In genomic region chr9:129177791-129178578, GRCh38 we compare ENCODE assay signal across 8 cellular contexts. TPM values are rescaled to one million over a fixed set of nuclear protein-coding genes. Genes with fewer than 3 reads are reported as not detected.
DNase-seq lines count a peak whose midpoint lies in the region; ATAC-seq and TF ChIP-seq lines count a peak whose summit lies in the region.

TSS of gene IER5L (minus strand) at chr9:129178261. CDS start at chr9:129178052, 209 bp downstream.

- H3K79me2 ChIP-seq in Karpas-422 (ENCODE audit: low read length) (no peaks in the 10 kb centered on the region), fibroblast of lung (ENCODE audit: control insufficient read depth, insufficient read depth, low read length) (peaks cover 21% of the 10 kb centered on the region)

- H3K9me3 ChIP-seq in Karpas-422 (ENCODE audit: low read length): no peaks in the 10 kb centered on the region
- H3K9me3 ChIP-seq in fibroblast of lung (ENCODE audit: control insufficient read depth, insufficient read depth, low read depth, low read length): no peaks in the 10 kb centered on the region

- no peaks in the 10 kb centered on the region for H3K36me3 Mint-ChIP-seq in naive thymus-derived CD8-positive, alpha-beta T cell
- no peaks in the 10 kb centered on the region for H3K36me3 Mint-ChIP-seq in stimulated activated memory B cell treated with anti-CD40 and anti-IgM and Interleukin-4, amounts not matched to agents 10 μg/mL and 1 μg/mL and 100 μg/mL, for 72 hours

- peak within 1 kb of the TSS; percentile 88 to 96 (median 93) for H3K4me3 Mint-ChIP-seq in naive thymus-derived CD8-positive, alpha-beta T cell
- H3K4me3 Mint-ChIP-seq in stimulated activated memory B cell treated with anti-CD40 and anti-IgM and Interleukin-4, amounts not matched to agents 10 μg/mL and 1 μg/mL and 100 μg/mL, for 72 hours: peak within 1 kb of the TSS; percentile 86

- DNase-seq in DMS79 treated with DMSO at 0.1 percent for 48 hours (lab: John Stamatoyannopoulos, UW) (peak; percentile 95), Karpas-422 (peak; percentile 98), RKO (ENCODE audit: low spot score) (peak; percentile 99), fibroblast of lung (ENCODE audit: low read depth in 2 of 2) (peak; percentile 91 to 95)
- peak; percentile 86 for DNase-seq in activated T-helper 1 cell treated with anti-CD3 and anti-CD28 coated beads, Interleukin-2, amount 50 U/mL, for 16 hours (ENCODE audit: low read depth in 1 of 2, low spot score in 1 of 2)
- DNase-seq in naive thymus-derived CD8-positive, alpha-beta T cell: peak; percentile 89 to 97 (median 94)

- H3K9me2 ChIP-seq in Karpas-422 (replicated peaks; ENCODE audit: insufficient read depth, low read length): no peaks in the 10 kb centered on the region

- H2AFZ ChIP-seq in Karpas-422 (ENCODE audit: low read length) (peak within 1 kb of the TSS; percentile 79; the same call in 1 of the 2 replicates), fibroblast of lung (ENCODE audit: low read length) (no peak within 1 kb of the TSS)

- POLR2A ChIA-PET in naive thymus-derived CD8-positive, alpha-beta T cell (lab: Charles Lee): interaction anchor here (0.6 to 6.4 kb wide), 39 partner anchors 9 to 711 kb away, joined by 3 to 92 read pairs (median 5); partner anchors contain the start of genes C9orf50, DOLPP1 and NTMT1

- no peak for TF ChIP-seq CTCF in fibroblast of lung (conservative IDR thresholded peaks at IDR 0.05 in 1 of 2, IDR thresholded peaks at IDR 0.05 in 1 of 2; ENCODE audit: low read depth in 1 of 2, low read length in 2 of 2)

- H3K36me3 ChIP-seq in Karpas-422 (ENCODE audit: insufficient read depth, low read length): no peaks in the 10 kb centered on the region
- H3K36me3 ChIP-seq in fibroblast of lung (ENCODE audit: control insufficient read depth, insufficient read depth, low read length): no peaks in the 10 kb centered on the region

- H3K4me1 ChIP-seq in Karpas-422 (ENCODE audit: low read length): peaks cover 46% of the 10 kb centered on the region
- peaks cover 15% of the 10 kb centered on the region for H3K4me1 ChIP-seq in fibroblast of lung (ENCODE audit: control insufficient read depth, extremely low read depth, insufficient read depth, low read length)

- H3K9ac ChIP-seq in Karpas-422 (ENCODE audit: low read length): peak within 1 kb of the TSS; percentile 65
- peak within 1 kb of the TSS; percentile 90 for H3K9ac ChIP-seq in fibroblast of lung (ENCODE audit: insufficient read depth, low read length)

- no peaks in the 10 kb centered on the region; the same call in 1 of the 2 replicates for H3K27me3 ChIP-seq in Karpas-422 (ENCODE audit: low read length)
- H3K27me3 ChIP-seq in fibroblast of lung (ENCODE audit: control insufficient read depth, insufficient read depth, low read length): no peaks in the 10 kb centered on the region

- H3K27ac ChIP-seq in Karpas-422 (ENCODE audit: low read length): no peak within 1 kb of the TSS
- peak within 1 kb of the TSS; percentile 93 for H3K27ac ChIP-seq in fibroblast of lung (ENCODE audit: insufficient read depth, low read length)

- peaks cover 0 to 3% (median 0%) of the 10 kb centered on the region in 5 donors for H3K27me3 Mint-ChIP-seq in naive thymus-derived CD8-positive, alpha-beta T cell
- peaks cover 38% of the 10 kb centered on the region for H3K27me3 Mint-ChIP-seq in stimulated activated memory B cell treated with anti-CD40 and anti-IgM and Interleukin-4, amounts not matched to agents 10 μg/mL and 1 μg/mL and 100 μg/mL, for 72 hours

- peak within 1 kb of the TSS; percentile 74 for H3K4me3 ChIP-seq in Karpas-422 (ENCODE audit: low read length)
- H3K4me3 ChIP-seq in fibroblast of lung (replicated peaks in 1 of 4; ENCODE audit: control extremely low read depth in 1 of 4, insufficient read depth in 1 of 4, low read depth in 3 of 4, low read length in 4 of 4): peak within 1 kb of the TSS; percentile 80 to 96 (median 95)

- H4K20me1 ChIP-seq in Karpas-422 (ENCODE audit: insufficient read depth, low read depth, low read length) (peaks cover 6% of the 10 kb centered on the region; the same call in 1 of the 2 replicates), fibroblast of lung (ENCODE audit: control insufficient read depth, extremely low read depth, insufficient read depth, low read length) (no peaks in the 10 kb centered on the region)

- H3K4me2 ChIP-seq in Karpas-422 (ENCODE audit: low read depth, low read length, poor library complexity, severe bottlenecking): peak within 1 kb of the TSS; percentile 97
- peak within 1 kb of the TSS; percentile 90 for H3K4me2 ChIP-seq in fibroblast of lung (ENCODE audit: extremely low read depth, insufficient read depth, low read length)

- H3K9me3 Mint-ChIP-seq in naive thymus-derived CD8-positive, alpha-beta T cell: no peaks in the 10 kb centered on the region
- H3K9me3 Mint-ChIP-seq in stimulated activated memory B cell treated with anti-CD40 and anti-IgM and Interleukin-4, amounts not matched to agents 10 μg/mL and 1 μg/mL and 100 μg/mL, for 72 hours: no peaks in the 10 kb centered on the region

- peaks cover 3 to 16% (median 8%) of the 10 kb centered on the region in 4 donors for H3K4me1 Mint-ChIP-seq in naive thymus-derived CD8-positive, alpha-beta T cell
- peaks cover 27% of the 10 kb centered on the region for H3K4me1 Mint-ChIP-seq in stimulated activated memory B cell treated with anti-CD40 and anti-IgM and Interleukin-4, amounts not matched to agents 10 μg/mL and 1 μg/mL and 100 μg/mL, for 72 hours

- H3K27ac Mint-ChIP-seq in naive thymus-derived CD8-positive, alpha-beta T cell: peak within 1 kb of the TSS in 9 of 10 donors; percentile 51 to 87 (median 82)
- peak within 1 kb of the TSS; percentile 64 for H3K27ac Mint-ChIP-seq in stimulated activated memory B cell treated with anti-CD40 and anti-IgM and Interleukin-4, amounts not matched to agents 10 μg/mL and 1 μg/mL and 100 μg/mL, for 72 hours

- ATAC-seq in GM21825 (IDR thresholded peaks at IDR 0.05; ENCODE audit: unreplicated experiment): peak; percentile 64
- peak; percentile 84 to 88 for ATAC-seq in naive thymus-derived CD8-positive, alpha-beta T cell
- ATAC-seq in stimulated activated memory B cell treated with anti-CD40 and anti-IgM and Interleukin-4, amounts not matched to agents 10 μg/mL and 1 μg/mL and 100 μg/mL, for 72 hours: peak; percentile 94

RNA-seq across cellular contexts. Expression of gene IER5L, which starts in this region (rescaled TPM):
- 0.48 and 2.3 TPM in 2 replicates for total RNA-seq in Karpas-422 (2014; rRNA removed; shearing (Covaris generic); ENCODE audit: low replicate concordance)
- total RNA-seq in fibroblast of lung: 71.5 and 97.3 TPM in 2 replicates
- 4.1 and 9.2 TPM in 2 replicates for polyA plus RNA-seq in fibroblast of lung
- polyA plus RNA-seq in fibroblast of lung (2012): 13.6 and 19.5 TPM in 2 replicates
- 4.1 and 7.5 TPM in 2 replicates for polyA minus RNA-seq in fibroblast of lung (ENCODE audit: low replicate concordance)
- total RNA-seq in naive thymus-derived CD8-positive, alpha-beta T cell: 1 to 10 TPM; 7.5 to 8.8 TPM
- polyA plus RNA-seq in naive thymus-derived CD8-positive, alpha-beta T cell: under 1 TPM in 2 of 3 donors, not detected in 1; 0.05 to 0.49 TPM
